Comparison of ENCODE assay signal across 23 cellular contexts in the genomic region with DNA sequence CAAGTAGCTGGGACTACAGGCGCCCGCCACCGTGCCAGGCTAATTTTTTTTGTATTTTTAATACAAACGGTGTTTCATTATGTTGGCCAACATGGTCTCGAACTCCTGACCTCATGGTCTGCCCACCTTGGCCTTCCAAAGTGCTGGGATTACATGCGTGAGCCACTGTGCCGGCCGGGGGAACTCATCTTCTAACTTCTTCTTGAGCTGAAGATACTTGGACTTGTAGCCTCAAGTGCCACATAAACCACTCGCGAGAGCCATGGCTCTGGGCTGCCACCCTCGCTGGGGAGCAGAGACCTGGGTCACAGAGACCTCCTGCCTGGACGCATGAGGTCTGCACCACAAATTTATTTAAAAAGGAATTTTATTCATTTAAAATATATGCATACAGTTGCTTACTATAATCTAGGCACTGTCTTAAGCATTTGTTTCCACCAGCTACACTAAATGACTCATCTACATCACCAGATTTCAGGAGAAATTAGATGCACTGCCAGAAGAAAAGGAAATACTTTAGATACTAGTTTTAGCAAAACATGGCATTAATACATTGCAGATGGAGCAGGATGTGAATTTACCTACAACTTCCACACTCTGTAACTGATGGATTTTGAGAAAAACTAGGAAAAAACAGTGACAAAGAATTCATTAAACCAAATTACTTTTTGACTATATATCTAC. TPM values are rescaled to one million over a fixed set of nuclear protein-coding genes. Genes with fewer than 3 reads are reported as not detected.
A peak's percentile ranks its signal among the peaks of the same experiment; 100 is the strongest.
DNase-seq lines count a peak whose midpoint lies in the region; ATAC-seq, FAIRE-seq and TF ChIP-seq lines count a peak whose summit lies in the region.
"Had no signal": no experiment of that assay in that cellular context is flagged by ENCODE, and none has a peak within 500 bp of the region (broad histone marks: within the 10 kb centered on the region; RNA-seq: fewer than 3 reads in every experiment).

No MANE protein-coding gene starts in this region.

- no peak overlapping the region for H2BK120ac ChIP-seq in mesenchymal stem cell (ENCODE audit: low read depth, low read length)

- H3K4me1 Mint-ChIP-seq in activated CD4-positive, alpha-beta memory T cell treated with anti-CD3 and anti-CD28 coated beads, Interleukin-2, amount 10 ng/mL, durations not matched to agents 7 days and 5 days = no peaks in the 10 kb centered on the region
- no peaks in the 10 kb centered on the region for H3K4me1 Mint-ChIP-seq in WTC11
- H3K4me1 Mint-ChIP-seq: activated CD4-positive, alpha-beta T cell treated with anti-CD3 and anti-CD28 coated beads for 36 hours; B cell; naive B cell; stimulated activated naive CD8-positive, alpha-beta T cell treated with anti-CD3 and anti-CD28 coated beads, Interleukin-15, amount 100 ng/mL, for 72 hours had no signal

- H3K4me2 ChIP-seq in mesenchymal stem cell (ENCODE audit: low read length, poor library complexity, severe bottlenecking) = no peak overlapping the region

- POLR2A ChIA-PET in activated CD4-positive, alpha-beta memory T cell treated with anti-CD3 and anti-CD28 coated beads, Interleukin-2, amount 10 ng/mL, durations not matched to agents 7 days and 5 days (lab: Charles Lee) = no interaction called here
- POLR2A ChIA-PET in WTC11 (lab: Charles Lee) = no interaction called here

- H3K18ac ChIP-seq in mesenchymal stem cell (ENCODE audit: low read depth in 1 of 2, low read length in 2 of 2) = no peak overlapping the region

- H3K9me3 ChIP-seq in mesenchymal stem cell (ENCODE audit: control insufficient read depth, low read length) = no peaks in the 10 kb centered on the region
- H3K9me3 ChIP-seq: uterus had no signal

- FAIRE-seq in frontal cortex (lab: Jason Lieb, UNC) = no peak

- no peak overlapping the region for H3K23ac ChIP-seq in mesenchymal stem cell (ENCODE audit: low read length in 2 of 2)

- H3K36me3 ChIP-seq in mesenchymal stem cell (ENCODE audit: control insufficient read depth in 1 of 2, insufficient read depth in 2 of 2, low read depth in 1 of 2, low read length in 2 of 2) = no peaks in the 10 kb centered on the region
- H3K36me3 ChIP-seq: uterus had no signal

- H3K27me3 ChIP-seq in mesenchymal stem cell (ENCODE audit: control insufficient read depth in 1 of 2, insufficient read depth in 1 of 2, low read length in 2 of 2) = no peaks in the 10 kb centered on the region
- H3K27me3 ChIP-seq: uterus had no signal

- H3K9me3 Mint-ChIP-seq in activated CD4-positive, alpha-beta memory T cell treated with anti-CD3 and anti-CD28 coated beads, Interleukin-2, amount 10 ng/mL, durations not matched to agents 7 days and 5 days = no peaks in the 10 kb centered on the region
- no peaks in the 10 kb centered on the region for H3K9me3 Mint-ChIP-seq in WTC11
- H3K9me3 Mint-ChIP-seq: dendritic cell treated with granulocyte-macrophage colony-stimulating factor and Interleukin-4, amounts not matched to agents 40 ng/mL and 50 ng/mL, for 4 days; naive B cell; stimulated activated naive CD8-positive, alpha-beta T cell treated with anti-CD3 and anti-CD28 coated beads, Interleukin-15, amount 100 ng/mL, for 72 hours; T-helper 2 cell treated with Interferon-gamma antibody and Interleukin-4, amounts not matched to agents 5 μg/mL and 100 μg/mL, for 36 hours had no signal

- no peak overlapping the region for H2AFZ ChIP-seq in mesenchymal stem cell (ENCODE audit: low read depth, low read length)

- DNase-seq in AG10803 (ENCODE audit: low read depth) (peak; percentile 86), M059J (ENCODE audit: low read depth) (peak; percentile 56), choroid plexus epithelial cell (ENCODE audit: low read depth) (peak; percentile 78), mesenchymal stem cell (peak; percentile 36), frontal cortex (ENCODE audit: low spot score in 2 of 2) (no peak), WTC11 (ENCODE audit: low spot score) (no peak)
- no peak for DNase-seq in NK-92 treated with Interleukin-12 subunit alpha and Interleukin-12 subunit beta, amount 100 ng/mL, for 24 hours (lab: John Stamatoyannopoulos, UW)
- DNase-seq in activated CD4-positive, alpha-beta memory T cell treated with anti-CD3 and anti-CD28 coated beads, Interleukin-2, amount 10 ng/mL, durations not matched to agents 7 days and 5 days = no peak
- DNase-seq: activated CD4-positive, alpha-beta T cell treated with anti-CD3 and anti-CD28 coated beads for 36 hours; DMS 273 treated with DMSO at 0.1 percent for 48 hours; KG1; left ventricle myocardium superior; naive B cell; NCI-H1105 treated with DMSO at 0.1 percent for 48 hours; NCI-H345; SHP77 treated with DMSO at 0.1 percent for 48 hours; stimulated activated naive CD8-positive, alpha-beta T cell treated with anti-CD3 and anti-CD28 coated beads, Interleukin-15, amount 100 ng/mL, for 72 hours; uterus had no signal

- H3K4me3 ChIP-seq in AG10803 (ENCODE audit: low read length) (no peak overlapping the region), choroid plexus epithelial cell (ENCODE audit: low read depth, low read length) (no peak overlapping the region), mesenchymal stem cell (ENCODE audit: insufficient read depth in 1 of 2, low read depth in 1 of 2, low read length in 2 of 2) (no peak overlapping the region)
- H3K4me3 ChIP-seq: uterus had no signal

- H3K4me3 Mint-ChIP-seq in activated CD4-positive, alpha-beta memory T cell treated with anti-CD3 and anti-CD28 coated beads, Interleukin-2, amount 10 ng/mL, durations not matched to agents 7 days and 5 days = no peak overlapping the region
- no peak overlapping the region for H3K4me3 Mint-ChIP-seq in WTC11
- H3K4me3 Mint-ChIP-seq: activated CD4-positive, alpha-beta T cell treated with anti-CD3 and anti-CD28 coated beads for 36 hours; activated naive CD8-positive, alpha-beta T cell; B cell; dendritic cell treated with granulocyte-macrophage colony-stimulating factor and Interleukin-4, amounts not matched to agents 40 ng/mL and 50 ng/mL, for 4 days; naive B cell; stimulated activated naive CD8-positive, alpha-beta T cell treated with anti-CD3 and anti-CD28 coated beads, Interleukin-15, amount 100 ng/mL, for 72 hours; T-helper 2 cell treated with Interferon-gamma antibody and Interleukin-4, amounts not matched to agents 5 μg/mL and 100 μg/mL, for 36 hours had no signal

- H4K8ac ChIP-seq in mesenchymal stem cell (ENCODE audit: low read length) = no peak overlapping the region

- H4K91ac ChIP-seq in mesenchymal stem cell (ENCODE audit: low read length) = no peak overlapping the region

- no peak for TF ChIP-seq CTCF in AG10803 (conservative IDR thresholded peaks at IDR 0.05; ENCODE audit: low read length)
- TF ChIP-seq CTCF in choroid plexus epithelial cell (conservative IDR thresholded peaks at IDR 0.05; ENCODE audit: low read depth, low read length) = no peak
- no peak for TF ChIP-seq CTCF in WTC11 (IDR thresholded peaks at IDR 0.05)

- CTCF ChIA-PET in activated CD4-positive, alpha-beta memory T cell treated with anti-CD3 and anti-CD28 coated beads, Interleukin-2, amount 10 ng/mL, durations not matched to agents 7 days and 5 days (lab: Charles Lee) = no interaction called here
- CTCF ChIA-PET in WTC11 (lab: Charles Lee) = interaction anchor here (0.5 to 1.2 kb wide), 2 partner anchors 86 to 910 kb away, joined by 3 read pairs; no protein-coding TSS in a partner anchor

- H3K9ac ChIP-seq in mesenchymal stem cell (ENCODE audit: low read length) = peak overlapping the region; percentile 31

- no peaks in the 10 kb centered on the region for H3K79me1 ChIP-seq in mesenchymal stem cell (replicated peaks; ENCODE audit: low read length, poor library complexity, severe bottlenecking)

- WGBS in mesenchymal stem cell = 93% methylated on average over 10 of the region's 12 CpGs

- no peaks in the 10 kb centered on the region for H3K36me3 Mint-ChIP-seq in activated CD4-positive, alpha-beta memory T cell treated with anti-CD3 and anti-CD28 coated beads, Interleukin-2, amount 10 ng/mL, durations not matched to agents 7 days and 5 days (ENCODE audit: low read depth)
- H3K36me3 Mint-ChIP-seq in WTC11 = no peaks in the 10 kb centered on the region
- H3K36me3 Mint-ChIP-seq: activated naive CD8-positive, alpha-beta T cell; naive B cell had no signal

- peak overlapping the region; percentile 71 to 82 for H2BK12ac ChIP-seq in mesenchymal stem cell (ENCODE audit: low read length in 2 of 2)

- no peak overlapping the region for H3K14ac ChIP-seq in mesenchymal stem cell (ENCODE audit: low read length in 2 of 2)

- H2BK15ac ChIP-seq in mesenchymal stem cell (ENCODE audit: low read depth, poor library complexity, severe bottlenecking) = no peak overlapping the region

- H3K4ac ChIP-seq in mesenchymal stem cell (ENCODE audit: low read depth in 1 of 2, low read length in 2 of 2) = no peak overlapping the region

- no peak overlapping the region for H3K27ac ChIP-seq in mesenchymal stem cell (ENCODE audit: low read length, poor library complexity, severe bottlenecking)
- H3K27ac ChIP-seq: uterus had no signal

- ATAC-seq in WTC11 = no peak
- ATAC-seq: activated CD4-positive, alpha-beta T cell treated with anti-CD3 and anti-CD28 coated beads for 36 hours; esophagus mucosa; left ventricle myocardium superior; stimulated activated naive CD8-positive, alpha-beta T cell treated with anti-CD3 and anti-CD28 coated beads, Interleukin-15, amount 100 ng/mL, for 72 hours had no signal

- no peak overlapping the region for H2AK5ac ChIP-seq in mesenchymal stem cell (ENCODE audit: low read length, severe bottlenecking)

- H3K27ac Mint-ChIP-seq in activated CD4-positive, alpha-beta memory T cell treated with anti-CD3 and anti-CD28 coated beads, Interleukin-2, amount 10 ng/mL, durations not matched to agents 7 days and 5 days = no peak overlapping the region
- no peak overlapping the region for H3K27ac Mint-ChIP-seq in WTC11
- H3K27ac Mint-ChIP-seq: activated CD4-positive, alpha-beta T cell treated with anti-CD3 and anti-CD28 coated beads for 36 hours; activated naive CD8-positive, alpha-beta T cell; B cell; dendritic cell treated with granulocyte-macrophage colony-stimulating factor and Interleukin-4, amounts not matched to agents 40 ng/mL and 50 ng/mL, for 4 days; naive B cell; stimulated activated naive CD8-positive, alpha-beta T cell treated with anti-CD3 and anti-CD28 coated beads, Interleukin-15, amount 100 ng/mL, for 72 hours; T-helper 2 cell treated with Interferon-gamma antibody and Interleukin-4, amounts not matched to agents 5 μg/mL and 100 μg/mL, for 36 hours had no signal

- H3K4me1 ChIP-seq in mesenchymal stem cell (ENCODE audit: control insufficient read depth, insufficient read depth, low read depth, low read length) = peaks cover 10% of the 10 kb centered on the region
- H3K4me1 ChIP-seq: uterus had no signal

- no peak overlapping the region for H2BK5ac ChIP-seq in mesenchymal stem cell (ENCODE audit: low read depth, low read length, poor library complexity, severe bottlenecking)

- no peaks in the 10 kb centered on the region for H3K27me3 Mint-ChIP-seq in activated CD4-positive, alpha-beta memory T cell treated with anti-CD3 and anti-CD28 coated beads, Interleukin-2, amount 10 ng/mL, durations not matched to agents 7 days and 5 days
- no peaks in the 10 kb centered on the region for H3K27me3 Mint-ChIP-seq in WTC11 (ENCODE audit: low read depth)
- H3K27me3 Mint-ChIP-seq: activated CD4-positive, alpha-beta T cell treated with anti-CD3 and anti-CD28 coated beads for 36 hours; activated naive CD8-positive, alpha-beta T cell; B cell; stimulated activated naive CD8-positive, alpha-beta T cell treated with anti-CD3 and anti-CD28 coated beads, Interleukin-15, amount 100 ng/mL, for 72 hours had no signal

RNA-seq across cellular contexts. Expression of gene PUM1, which starts 29.9 kb away (rescaled TPM):
- total RNA-seq in M059J (2014; rRNA removed; shearing (Covaris generic)) = 38.6 and 60.2 TPM in 2 replicates
- 40.3 TPM for polyA plus RNA-seq in mesenchymal stem cell (2013, experiment 1 of 2)
- polyA plus RNA-seq in mesenchymal stem cell (2013, experiment 2 of 2) = 38.7 TPM
- total RNA-seq in frontal cortex = 123 TPM
- total RNA-seq in activated CD4-positive, alpha-beta memory T cell treated with anti-CD3 and anti-CD28 coated beads, Interleukin-2, amount 10 ng/mL, durations not matched to agents 7 days and 5 days = 10 to 100 TPM; 86.8 to 87.4 TPM
- total RNA-seq in WTC11 (2021) = 142 to 151 TPM (median 147 TPM) in 3 replicates

Comparison
In these comparisons a context has a peak if more than half of its experiments do, and no peak if none do; other contexts are left out.
1. DNase-seq: peak in AG10803 (single experiment), M059J (single experiment), choroid plexus epithelial cell (single experiment) and mesenchymal stem cell (single experiment); none in frontal cortex (0 of 2), NK-92 treated with Interleukin-12 subunit alpha and Interleukin-12 subunit beta, amount 100 ng/mL, for 24 hours (single experiment), activated CD4-positive, alpha-beta memory T cell treated with anti-CD3 and anti-CD28 coated beads, Interleukin-2, amount 10 ng/mL, durations not matched to agents 7 days and 5 days (single experiment) and WTC11 (single experiment).